14 cellular contexts compared by ENCODE assay signal in genomic region chr3:37074178-37074577, GRCh38.
DNase-seq lines count a peak whose midpoint lies in the region; ATAC-seq, FAIRE-seq and TF ChIP-seq lines count a peak whose summit lies in the region.
"Had no signal": no experiment of that assay in that cellular context is flagged by ENCODE, and none has a peak within 500 bp of the region (broad histone marks: within the 10 kb centered on the region; RNA-seq: fewer than 3 reads in every experiment).

No MANE protein-coding gene starts in this region.

- H3K4me3 ChIP-seq in smooth muscle cell = no peak overlapping the region
- H3K4me3 ChIP-seq: K562 had no signal

- DNase-seq in GM18507 (ENCODE audit: extremely low spot score, insufficient read length, low read depth) = no peak
- peak; percentile 82 for DNase-seq in fibroblast of peridontal ligament (ENCODE audit: extremely low read depth)
- no peak for DNase-seq in smooth muscle cell (lab: John Stamatoyannopoulos, UW; ENCODE audit: unreplicated experiment)
- DNase-seq in D341Med (ENCODE audit: low spot score) = no peak
- DNase-seq in ureter (ENCODE audit: low spot score) = no peak
- DNase-seq in germinal center (ENCODE audit: low spot score) = no peak
- no peak for DNase-seq in DMS153 (lab: John Stamatoyannopoulos, UW)
- DNase-seq: activated naive CD4-positive, alpha-beta T cell treated with Interleukin-2 at 50 U/mL for 16 hours; dermis blood vessel endothelial cell; NCI-H187; NCI-H774; Right ventricle myocardium superior had no signal

- H3K27ac ChIP-seq in smooth muscle cell (ENCODE audit: low read depth) = peak overlapping the region; percentile 76

- 36% methylated on average over 3 of the region's 3 CpGs for WGBS in smooth muscle cell (ENCODE audit: low lambda C conversion rate)

- no peak for TF ChIP-seq CTCF in smooth muscle cell (IDR thresholded peaks at IDR 0.05; ENCODE audit: borderline replicate concordance, insufficient read depth, poor library complexity, severe bottlenecking)

- peak overlapping the region; percentile 68 for H3K4me2 ChIP-seq in smooth muscle cell

- peaks cover 3% of the 10 kb centered on the region for H3K36me3 ChIP-seq in smooth muscle cell (ENCODE audit: low read depth)

- FAIRE-seq in GM18507 (lab: Jason Lieb, UNC) = peak; percentile 15
- FAIRE-seq: K562 had no signal

- H3K79me2 ChIP-seq in smooth muscle cell (ENCODE audit: low read depth) = no peaks in the 10 kb centered on the region

- H3K4me1 ChIP-seq in smooth muscle cell (ENCODE audit: low read depth) = no peaks in the 10 kb centered on the region

- no peaks in the 10 kb centered on the region for H3K27me3 ChIP-seq in smooth muscle cell (ENCODE audit: low read depth)

- peaks cover 12% of the 10 kb centered on the region for H3F3A ChIP-seq in smooth muscle cell (ENCODE audit: low read depth)

- no peaks in the 10 kb centered on the region for H4K20me1 ChIP-seq in smooth muscle cell (ENCODE audit: low read depth)

- no peaks in the 10 kb centered on the region for H3K9me3 ChIP-seq in smooth muscle cell (replicated peaks; ENCODE audit: low read depth)

- H2AFZ ChIP-seq in smooth muscle cell (ENCODE audit: low read depth) = no peak overlapping the region

- peak; percentile 98 for ATAC-seq in SK-N-SH treated with all-trans-retinoic acid at 6 μM for 48 hours
- ATAC-seq: K562 had no signal

- no peak overlapping the region for H3K9ac ChIP-seq in smooth muscle cell (ENCODE audit: low read depth)

TF ChIP-seq in SK-N-SH treated with all-trans-retinoic acid at 6 μM for 48 hours, 23 proteins besides CTCF, POLR2A, EP300 and RAD21:
- TF ChIP-seq, protein P1, sequence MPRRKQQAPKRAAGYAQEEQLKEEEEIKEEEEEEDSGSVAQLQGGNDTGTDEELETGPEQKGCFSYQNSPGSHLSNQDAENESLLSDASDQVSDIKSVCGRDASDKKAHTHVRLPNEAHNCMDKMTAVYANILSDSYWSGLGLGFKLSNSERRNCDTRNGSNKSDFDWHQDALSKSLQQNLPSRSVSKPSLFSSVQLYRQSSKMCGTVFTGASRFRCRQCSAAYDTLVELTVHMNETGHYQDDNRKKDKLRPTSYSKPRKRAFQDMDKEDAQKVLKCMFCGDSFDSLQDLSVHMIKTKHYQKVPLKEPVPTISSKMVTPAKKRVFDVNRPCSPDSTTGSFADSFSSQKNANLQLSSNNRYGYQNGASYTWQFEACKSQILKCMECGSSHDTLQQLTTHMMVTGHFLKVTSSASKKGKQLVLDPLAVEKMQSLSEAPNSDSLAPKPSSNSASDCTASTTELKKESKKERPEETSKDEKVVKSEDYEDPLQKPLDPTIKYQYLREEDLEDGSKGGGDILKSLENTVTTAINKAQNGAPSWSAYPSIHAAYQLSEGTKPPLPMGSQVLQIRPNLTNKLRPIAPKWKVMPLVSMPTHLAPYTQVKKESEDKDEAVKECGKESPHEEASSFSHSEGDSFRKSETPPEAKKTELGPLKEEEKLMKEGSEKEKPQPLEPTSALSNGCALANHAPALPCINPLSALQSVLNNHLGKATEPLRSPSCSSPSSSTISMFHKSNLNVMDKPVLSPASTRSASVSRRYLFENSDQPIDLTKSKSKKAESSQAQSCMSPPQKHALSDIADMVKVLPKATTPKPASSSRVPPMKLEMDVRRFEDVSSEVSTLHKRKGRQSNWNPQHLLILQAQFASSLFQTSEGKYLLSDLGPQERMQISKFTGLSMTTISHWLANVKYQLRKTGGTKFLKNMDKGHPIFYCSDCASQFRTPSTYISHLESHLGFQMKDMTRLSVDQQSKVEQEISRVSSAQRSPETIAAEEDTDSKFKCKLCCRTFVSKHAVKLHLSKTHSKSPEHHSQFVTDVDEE (CRISPR knock-in tag; IDR thresholded peaks at IDR 0.05) = no peak
- TF ChIP-seq CSRNP3 (CRISPR knock-in tag; IDR thresholded peaks at IDR 0.05) (no peak), ZNF565 (CRISPR knock-in tag; conservative IDR thresholded peaks at IDR 0.05; ENCODE audit: low read depth) (no peak), SNAI2 (CRISPR knock-in tag; IDR thresholded peaks at IDR 0.05) (no peak), TOX (CRISPR knock-in tag; IDR thresholded peaks at IDR 0.05; ENCODE audit: borderline replicate concordance) (no peak)
TF ChIP-seq in SK-N-SH treated with all-trans-retinoic acid at 6 μM for 48 hours: peak in this region for 0.
